ENCODE assay signal across 15 cellular contexts in the genomic region with DNA sequence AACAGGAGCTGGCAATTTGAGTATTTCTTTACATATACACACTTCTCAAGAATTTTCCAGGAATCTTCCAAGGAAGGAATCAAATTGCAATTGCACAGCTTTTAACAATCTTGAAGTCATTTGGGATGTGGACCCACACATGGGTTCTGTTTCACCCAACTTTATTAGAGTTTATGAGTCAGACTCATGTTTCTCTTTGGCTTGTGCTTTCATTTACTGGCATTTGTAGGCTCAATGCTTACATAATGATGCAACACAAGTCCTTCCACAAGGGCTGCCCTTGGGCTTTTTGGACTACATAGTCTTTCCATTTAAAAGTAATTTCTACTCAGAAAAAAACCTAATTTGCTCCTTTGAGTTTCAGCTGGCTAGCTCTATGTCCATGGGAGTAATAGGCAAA. TPM values are rescaled to one million over a fixed set of nuclear protein-coding genes. Genes with fewer than 3 reads are reported as not detected.
DNase-seq lines count a peak whose midpoint lies in the region; TF ChIP-seq lines count a peak whose summit lies in the region.
"Had no signal": no experiment of that assay in that cellular context is flagged by ENCODE, and none has a peak within 500 bp of the region (broad histone marks: within the 10 kb centered on the region; RNA-seq: fewer than 3 reads in every experiment).

No MANE protein-coding gene starts in this region.

- H3K4me2 ChIP-seq in osteoblast (ENCODE audit: insufficient read depth, low read length): no peak overlapping the region

- DNase-seq in EH (ENCODE audit: low read depth) (peak; percentile 98), RKO (ENCODE audit: low spot score) (peak; percentile 42), dedifferentiated amniotic fluid mesenchymal stem cell (ENCODE audit: extremely low spot score) (peak; percentile 99), osteoblast (ENCODE audit: insufficient read length, low spot score, missing footprints) (peak; percentile 90), NCI-H2227 treated with DMSO at 0.1 percent for 48 hours (lab: John Stamatoyannopoulos, UW) (no peak), cerebellar nuclear complex (lab: John Stamatoyannopoulos, UW) (no peak)
- DNase-seq in activated CD4-positive, alpha-beta T cell treated with anti-CD3 and anti-CD28 coated beads, Interleukin-2, amount 10 ng/mL, durations not matched to agents 7 days and 5 days: no peak
- DNase-seq in activated T-cell treated with anti-CD3 and anti-CD28 coated beads, Interleukin-2, amount 50 U/mL, for 1 hour: no peak
- DNase-seq: activated CD8-positive, alpha-beta T cell treated with anti-CD3 and anti-CD28 coated beads for 36 hours; activated naive CD4-positive, alpha-beta T cell treated with Interleukin-2 at 50 U/mL for 16 hours; CD4-positive, CD25-positive, alpha-beta regulatory T cell; left ventricle myocardium superior; NCI-H1436 treated with DMSO at 0.1 percent for 48 hours; occipital lobe had no signal

- POLR2A ChIA-PET in activated CD4-positive, alpha-beta T cell treated with anti-CD3 and anti-CD28 coated beads, Interleukin-2, amount 10 ng/mL, durations not matched to agents 7 days and 5 days (lab: Charles Lee): interaction anchor here (1.1 kb wide), 1 partner anchor 954 kb away, joined by 3 read pairs; the partner anchor contains the start of gene RIC1

- no peak overlapping the region for H2AFZ ChIP-seq in osteoblast (ENCODE audit: low read length)

- H3K36me3 ChIP-seq in osteoblast (ENCODE audit: insufficient read depth, low read length): no peaks in the 10 kb centered on the region

- H3K4me3 ChIP-seq in osteoblast (ENCODE audit: insufficient read depth, low read length): no peak overlapping the region

- H4K20me1 ChIP-seq in osteoblast (ENCODE audit: insufficient read depth, low read length): no peaks in the 10 kb centered on the region

- no peak overlapping the region for H3K27ac Mint-ChIP-seq in activated CD4-positive, alpha-beta T cell treated with anti-CD3 and anti-CD28 coated beads, Interleukin-2, amount 10 ng/mL, durations not matched to agents 7 days and 5 days
- H3K27ac Mint-ChIP-seq: activated CD8-positive, alpha-beta T cell treated with anti-CD3 and anti-CD28 coated beads for 36 hours; CD4-positive, CD25-positive, alpha-beta regulatory T cell; dendritic cell treated with granulocyte-macrophage colony-stimulating factor and Interleukin-4, amounts not matched to agents 40 ng/mL and 50 ng/mL, for 4 days had no signal

- H3K79me2 ChIP-seq in osteoblast (ENCODE audit: insufficient read depth, low read length): peaks cover 3% of the 10 kb centered on the region

- no peaks in the 10 kb centered on the region for H3K9me3 ChIP-seq in osteoblast (ENCODE audit: low read depth, low read length)

- H3K4me1 ChIP-seq in osteoblast (ENCODE audit: insufficient read depth, low read length): peaks cover 14% of the 10 kb centered on the region

- no peaks in the 10 kb centered on the region for H3K27me3 Mint-ChIP-seq in activated CD4-positive, alpha-beta T cell treated with anti-CD3 and anti-CD28 coated beads, Interleukin-2, amount 10 ng/mL, durations not matched to agents 7 days and 5 days
- H3K27me3 Mint-ChIP-seq: activated CD8-positive, alpha-beta T cell treated with anti-CD3 and anti-CD28 coated beads for 36 hours had no signal

- H3K4me1 Mint-ChIP-seq in activated CD4-positive, alpha-beta T cell treated with anti-CD3 and anti-CD28 coated beads, Interleukin-2, amount 10 ng/mL, durations not matched to agents 7 days and 5 days: peaks cover 15% of the 10 kb centered on the region

- H3K27me3 ChIP-seq in osteoblast (ENCODE audit: insufficient read depth, low read length): no peaks in the 10 kb centered on the region

- CTCF ChIA-PET in activated CD4-positive, alpha-beta T cell treated with anti-CD3 and anti-CD28 coated beads, Interleukin-2, amount 10 ng/mL, durations not matched to agents 7 days and 5 days (lab: Charles Lee): interaction anchor here (1.4 kb wide), 1 partner anchor 9 kb away, joined by 6 read pairs; the partner anchor contains the start of gene SPATA6L

- peaks cover 2% of the 10 kb centered on the region for H3K36me3 Mint-ChIP-seq in activated CD4-positive, alpha-beta T cell treated with anti-CD3 and anti-CD28 coated beads, Interleukin-2, amount 10 ng/mL, durations not matched to agents 7 days and 5 days (ENCODE audit: low read depth)

- H3K4me3 Mint-ChIP-seq in activated CD4-positive, alpha-beta T cell treated with anti-CD3 and anti-CD28 coated beads, Interleukin-2, amount 10 ng/mL, durations not matched to agents 7 days and 5 days: no peak overlapping the region
- H3K4me3 Mint-ChIP-seq: activated CD8-positive, alpha-beta T cell treated with anti-CD3 and anti-CD28 coated beads for 36 hours; dendritic cell treated with granulocyte-macrophage colony-stimulating factor and Interleukin-4, amounts not matched to agents 40 ng/mL and 50 ng/mL, for 4 days had no signal

- TF ChIP-seq CTCF in osteoblast (IDR thresholded peaks at IDR 0.05; ENCODE audit: extremely low read depth, low read depth, low read length): no peak

- H3K27ac ChIP-seq in osteoblast (ENCODE audit: low read depth, low read length): peak overlapping the region; percentile 18

- no peaks in the 10 kb centered on the region for H3K9me3 Mint-ChIP-seq in activated CD4-positive, alpha-beta T cell treated with anti-CD3 and anti-CD28 coated beads, Interleukin-2, amount 10 ng/mL, durations not matched to agents 7 days and 5 days
- H3K9me3 Mint-ChIP-seq: activated CD8-positive, alpha-beta T cell treated with anti-CD3 and anti-CD28 coated beads for 36 hours; dendritic cell treated with granulocyte-macrophage colony-stimulating factor and Interleukin-4, amounts not matched to agents 40 ng/mL and 50 ng/mL, for 4 days had no signal

RNA-seq across cellular contexts. Expression of gene CDC37L1, which starts 4.6 kb away (rescaled TPM):
- 29.3 and 35.1 TPM in 2 replicates for total RNA-seq in osteoblast
- total RNA-seq in activated CD4-positive, alpha-beta T cell treated with anti-CD3 and anti-CD28 coated beads, Interleukin-2, amount 10 ng/mL, durations not matched to agents 7 days and 5 days: 10 to 100 TPM in 1 of 2 experiments, 1 to 10 TPM in 1; 9.2 to 10.7 TPM

RNA-seq across cellular contexts. Expression of gene SPATA6L, which starts 8.5 kb away (rescaled TPM):
- total RNA-seq in osteoblast: 0.72 and 1.2 TPM in 2 replicates
- under 1 TPM; 0.40 to 0.42 TPM for total RNA-seq in activated CD4-positive, alpha-beta T cell treated with anti-CD3 and anti-CD28 coated beads, Interleukin-2, amount 10 ng/mL, durations not matched to agents 7 days and 5 days

RNA-seq across cellular contexts. Expression of gene PLPP6, which starts 12.7 kb away (rescaled TPM):
- total RNA-seq in osteoblast: 7.2 and 8.3 TPM in 2 replicates
- 10 to 100 TPM in 1 of 2 experiments, 1 to 10 TPM in 1; 9.9 to 10.3 TPM for total RNA-seq in activated CD4-positive, alpha-beta T cell treated with anti-CD3 and anti-CD28 coated beads, Interleukin-2, amount 10 ng/mL, durations not matched to agents 7 days and 5 days

Comparison
In these comparisons a context has a peak if more than half of its experiments do, and no peak if none do; other contexts are left out.
1. DNase-seq: peak in EH (single experiment), RKO (single experiment), dedifferentiated amniotic fluid mesenchymal stem cell (single experiment) and osteoblast (single experiment); none in activated CD4-positive, alpha-beta T cell treated with anti-CD3 and anti-CD28 coated beads, Interleukin-2, amount 10 ng/mL, durations not matched to agents 7 days and 5 days (single experiment), NCI-H2227 treated with DMSO at 0.1 percent for 48 hours (single experiment), cerebellar nuclear complex (0 of 2) and activated T-cell treated with anti-CD3 and anti-CD28 coated beads, Interleukin-2, amount 50 U/mL, for 1 hour (single experiment).